In genomic region chr4:24382381-24382780, GRCh38 we compare ENCODE assay signal across 13 cellular contexts.
DNase-seq lines count a peak whose midpoint lies in the region; ATAC-seq and TF ChIP-seq lines count a peak whose summit lies in the region.
"Had no signal": no experiment of that assay in that cellular context is flagged by ENCODE, and none has a peak within 500 bp of the region (broad histone marks: within the 10 kb centered on the region; RNA-seq: fewer than 3 reads in every experiment).

No MANE protein-coding gene starts in this region.

- ATAC-seq in GM21423 (IDR thresholded peaks at IDR 0.05; ENCODE audit: unreplicated experiment) (peak; percentile 99), HG03354 (IDR thresholded peaks at IDR 0.05; ENCODE audit: poor library complexity, severe bottlenecking, unreplicated experiment) (peak; percentile 99)
- ATAC-seq in activated CD8-positive, alpha-beta memory T cell treated with anti-CD3 and anti-CD28 coated beads, Interleukin-2, amount 10 ng/mL, durations not matched to agents 7 days and 5 days = no peak
- ATAC-seq: HCT116 had no signal

- no peaks in the 10 kb centered on the region for H3K36me3 Mint-ChIP-seq in activated CD8-positive, alpha-beta memory T cell treated with anti-CD3 and anti-CD28 coated beads, Interleukin-2, amount 10 ng/mL, durations not matched to agents 7 days and 5 days
- H3K36me3 Mint-ChIP-seq: CD4-positive, CD25-positive, alpha-beta regulatory T cell had no signal

- intact Hi-C loops in testis (cut with DNase I; ENCODE audit: low total_unique reads) = no loop called here

- no peaks in the 10 kb centered on the region for H3K4me1 ChIP-seq in testis

- TF ChIP-seq CTCF in cardiac fibroblast (IDR thresholded peaks at IDR 0.05; ENCODE audit: low read depth, low read length) (no peak), testis (IDR thresholded peaks at IDR 0.05) (no peak)

- DNase-seq in EL (peak; percentile 1), cardiac fibroblast (ENCODE audit: low read depth in 2 of 2) (peak; percentile 5 to 29), NCI-H2081 treated with DMSO at 0.1 percent for 48 hours (lab: John Stamatoyannopoulos, UW) (no peak), testis (no peak)
- DNase-seq in activated effector memory CD4-positive, alpha-beta T cell treated with anti-CD3 and anti-CD28 coated beads, Interleukin-2, amount 50 U/mL, for 16 hours = no peak
- DNase-seq in activated CD8-positive, alpha-beta memory T cell treated with anti-CD3 and anti-CD28 coated beads, Interleukin-2, amount 10 ng/mL, durations not matched to agents 7 days and 5 days = no peak
- DNase-seq: brain microvascular endothelial cell; CD4-positive, CD25-positive, alpha-beta regulatory T cell; NCI-H69 had no signal

- H3K27ac Mint-ChIP-seq in activated CD8-positive, alpha-beta memory T cell treated with anti-CD3 and anti-CD28 coated beads, Interleukin-2, amount 10 ng/mL, durations not matched to agents 7 days and 5 days = no peak overlapping the region
- H3K27ac Mint-ChIP-seq: CD4-positive, CD25-positive, alpha-beta regulatory T cell; stimulated activated naive CD8-positive, alpha-beta T cell treated with anti-CD3 and anti-CD28 coated beads, Interleukin-15, Interleukin-2, amounts not matched to agents 100 ng/mL and 50 ng/mL, for 24 hours had no signal

- WGBS in testis, 2 donors = 34 to 56% methylated on average over 2 of the region's 2 CpGs

- no peaks in the 10 kb centered on the region for H3K36me3 ChIP-seq in testis (ENCODE audit: low read depth, missing control alignments)
- H3K36me3 ChIP-seq: brain microvascular endothelial cell had no signal

- no peak overlapping the region for H3K27ac ChIP-seq in testis
- H3K27ac ChIP-seq: brain microvascular endothelial cell had no signal

- H3K9me3 ChIP-seq in testis = no peaks in the 10 kb centered on the region

- H3K4me3 ChIP-seq in cardiac fibroblast (replicated peaks in 1 of 2; ENCODE audit: low read depth in 2 of 2, low read length in 2 of 2) (no peak overlapping the region), testis (no peak overlapping the region)

- no peaks in the 10 kb centered on the region for H3K9me3 Mint-ChIP-seq in activated CD8-positive, alpha-beta memory T cell treated with anti-CD3 and anti-CD28 coated beads, Interleukin-2, amount 10 ng/mL, durations not matched to agents 7 days and 5 days (ENCODE audit: low read depth)

- H3K27me3 ChIP-seq in testis = no peaks in the 10 kb centered on the region
- H3K27me3 ChIP-seq: brain microvascular endothelial cell had no signal

- no peaks in the 10 kb centered on the region for H3K4me1 Mint-ChIP-seq in activated CD8-positive, alpha-beta memory T cell treated with anti-CD3 and anti-CD28 coated beads, Interleukin-2, amount 10 ng/mL, durations not matched to agents 7 days and 5 days
- H3K4me1 Mint-ChIP-seq: CD4-positive, CD25-positive, alpha-beta regulatory T cell had no signal

- CTCF ChIA-PET in activated CD8-positive, alpha-beta memory T cell treated with anti-CD3 and anti-CD28 coated beads, Interleukin-2, amount 10 ng/mL, durations not matched to agents 7 days and 5 days (lab: Charles Lee) = no interaction called here

- no peak overlapping the region for H3K4me3 Mint-ChIP-seq in activated CD8-positive, alpha-beta memory T cell treated with anti-CD3 and anti-CD28 coated beads, Interleukin-2, amount 10 ng/mL, durations not matched to agents 7 days and 5 days
- H3K4me3 Mint-ChIP-seq: CD4-positive, CD25-positive, alpha-beta regulatory T cell; stimulated activated naive CD8-positive, alpha-beta T cell treated with anti-CD3 and anti-CD28 coated beads, Interleukin-15, Interleukin-2, amounts not matched to agents 100 ng/mL and 50 ng/mL, for 24 hours had no signal

- no peaks in the 10 kb centered on the region for H3K27me3 Mint-ChIP-seq in activated CD8-positive, alpha-beta memory T cell treated with anti-CD3 and anti-CD28 coated beads, Interleukin-2, amount 10 ng/mL, durations not matched to agents 7 days and 5 days
- H3K27me3 Mint-ChIP-seq: CD4-positive, CD25-positive, alpha-beta regulatory T cell had no signal

- no peak for TF ChIP-seq POLR2A in testis (IDR thresholded peaks at IDR 0.05)

Comparison
In these comparisons a context has a peak if more than half of its experiments do, and no peak if none do; other contexts are left out.
1. DNase-seq: peak in EL (single experiment) and cardiac fibroblast (2 of 2); none in activated effector memory CD4-positive, alpha-beta T cell treated with anti-CD3 and anti-CD28 coated beads, Interleukin-2, amount 50 U/mL, for 16 hours (single experiment), NCI-H2081 treated with DMSO at 0.1 percent for 48 hours (single experiment), activated CD8-positive, alpha-beta memory T cell treated with anti-CD3 and anti-CD28 coated beads, Interleukin-2, amount 10 ng/mL, durations not matched to agents 7 days and 5 days (single experiment) and testis (single experiment).